1 cellular context compared by ENCODE assay signal in genomic region chr12:27332407-27333310, GRCh38.
A peak's percentile ranks its signal among the peaks of the same experiment; 100 is the strongest.
TF ChIP-seq lines count a peak whose summit lies in the region.

A gene with protein sequence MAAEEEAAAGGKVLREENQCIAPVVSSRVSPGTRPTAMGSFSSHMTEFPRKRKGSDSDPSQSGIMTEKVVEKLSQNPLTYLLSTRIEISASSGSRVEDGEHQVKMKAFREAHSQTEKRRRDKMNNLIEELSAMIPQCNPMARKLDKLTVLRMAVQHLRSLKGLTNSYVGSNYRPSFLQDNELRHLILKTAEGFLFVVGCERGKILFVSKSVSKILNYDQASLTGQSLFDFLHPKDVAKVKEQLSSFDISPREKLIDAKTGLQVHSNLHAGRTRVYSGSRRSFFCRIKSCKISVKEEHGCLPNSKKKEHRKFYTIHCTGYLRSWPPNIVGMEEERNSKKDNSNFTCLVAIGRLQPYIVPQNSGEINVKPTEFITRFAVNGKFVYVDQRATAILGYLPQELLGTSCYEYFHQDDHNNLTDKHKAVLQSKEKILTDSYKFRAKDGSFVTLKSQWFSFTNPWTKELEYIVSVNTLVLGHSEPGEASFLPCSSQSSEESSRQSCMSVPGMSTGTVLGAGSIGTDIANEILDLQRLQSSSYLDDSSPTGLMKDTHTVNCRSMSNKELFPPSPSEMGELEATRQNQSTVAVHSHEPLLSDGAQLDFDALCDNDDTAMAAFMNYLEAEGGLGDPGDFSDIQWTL (plus strand): TSS chr12:27332836. CDS start chr12:27333073, 237 bp downstream.

TF ChIP-seq in HEK293, 187 proteins besides CTCF, POLR2A, EP300 and RAD21 (continued from another document and continues in another):
- TF ChIP-seq KLF10 (tag by site-specific recombination; IDR thresholded peaks at IDR 0.05) (no peak), ZNF311 (tag by site-specific recombination; IDR thresholded peaks at IDR 0.05; ENCODE audit: borderline replicate concordance) (no peak), ZNF639 (tag by site-specific recombination; IDR thresholded peaks at IDR 0.05) (0 out of 2 replicates have a peak, but pooled peaks have one; percentile 44), ZBTB11 (tag by site-specific recombination; conservative IDR thresholded peaks at IDR 0.05; ENCODE audit: low read depth) (no peak), ZFP41 (tag by site-specific recombination; IDR thresholded peaks at IDR 0.05; ENCODE audit: borderline replicate concordance) (no peak), ZNF707 (tag by site-specific recombination; IDR thresholded peaks at IDR 0.05) (no peak), ZNF404 (tag by site-specific recombination; IDR thresholded peaks at IDR 0.05) (no peak), ZNF23 (tag by site-specific recombination; IDR thresholded peaks at IDR 0.05; ENCODE audit: borderline replicate concordance) (no peak), ZNF248 (tag by site-specific recombination; IDR thresholded peaks at IDR 0.05) (no peak), TSHZ1 (tag by site-specific recombination; IDR thresholded peaks at IDR 0.05; ENCODE audit: borderline replicate concordance) (no peak), ZFHX2 (tag by site-specific recombination; conservative IDR thresholded peaks at IDR 0.05) (no peak), ZNF398 (tag by site-specific recombination; IDR thresholded peaks at IDR 0.05) (no peak), ZBTB7A (tag by site-specific recombination; IDR thresholded peaks at IDR 0.05; ENCODE audit: low read depth) (no peak), ZNF223 (tag by site-specific recombination; IDR thresholded peaks at IDR 0.05) (no peak), ZNF2 (tag by site-specific recombination; IDR thresholded peaks at IDR 0.05) (no peak), WT1 (tag by site-specific recombination; IDR thresholded peaks at IDR 0.05) (no peak), MZF1 (tag by site-specific recombination; IDR thresholded peaks at IDR 0.05; ENCODE audit: borderline replicate concordance) (no peak), ZNF433 (tag by site-specific recombination; IDR thresholded peaks at IDR 0.05; ENCODE audit: low read depth) (no peak), ZIC2 (tag by site-specific recombination; IDR thresholded peaks at IDR 0.05) (peak; percentile 62), ZNF658 (tag by site-specific recombination; IDR thresholded peaks at IDR 0.05) (no peak), ZNF600 (tag by site-specific recombination; IDR thresholded peaks at IDR 0.05) (no peak), ZNF292 (tag by site-specific recombination; IDR thresholded peaks at IDR 0.05; ENCODE audit: borderline replicate concordance, low read depth) (no peak), ZNF488 (tag by site-specific recombination; IDR thresholded peaks at IDR 0.05) (no peak), ZNF76 (tag by site-specific recombination; IDR thresholded peaks at IDR 0.05; ENCODE audit: borderline replicate concordance, low read depth) (no peak), YY2 (tag by site-specific recombination; IDR thresholded peaks at IDR 0.05) (no peak), ZBTB49 (tag by site-specific recombination; IDR thresholded peaks at IDR 0.05; ENCODE audit: low read depth) (no peak), TCF7L2 (IDR thresholded peaks at IDR 0.05; ENCODE audit: borderline replicate concordance, low read depth, low read length) (no peak), HIC1 (tag by site-specific recombination; IDR thresholded peaks at IDR 0.05) (no peak)
- TF ChIP-seq, protein P1, sequence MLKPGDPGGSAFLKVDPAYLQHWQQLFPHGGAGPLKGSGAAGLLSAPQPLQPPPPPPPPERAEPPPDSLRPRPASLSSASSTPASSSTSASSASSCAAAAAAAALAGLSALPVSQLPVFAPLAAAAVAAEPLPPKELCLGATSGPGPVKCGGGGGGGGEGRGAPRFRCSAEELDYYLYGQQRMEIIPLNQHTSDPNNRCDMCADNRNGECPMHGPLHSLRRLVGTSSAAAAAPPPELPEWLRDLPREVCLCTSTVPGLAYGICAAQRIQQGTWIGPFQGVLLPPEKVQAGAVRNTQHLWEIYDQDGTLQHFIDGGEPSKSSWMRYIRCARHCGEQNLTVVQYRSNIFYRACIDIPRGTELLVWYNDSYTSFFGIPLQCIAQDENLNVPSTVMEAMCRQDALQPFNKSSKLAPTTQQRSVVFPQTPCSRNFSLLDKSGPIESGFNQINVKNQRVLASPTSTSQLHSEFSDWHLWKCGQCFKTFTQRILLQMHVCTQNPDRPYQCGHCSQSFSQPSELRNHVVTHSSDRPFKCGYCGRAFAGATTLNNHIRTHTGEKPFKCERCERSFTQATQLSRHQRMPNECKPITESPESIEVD (tag by site-specific recombination; IDR thresholded peaks at IDR 0.05): no peak
- TF ChIP-seq, protein P2, sequence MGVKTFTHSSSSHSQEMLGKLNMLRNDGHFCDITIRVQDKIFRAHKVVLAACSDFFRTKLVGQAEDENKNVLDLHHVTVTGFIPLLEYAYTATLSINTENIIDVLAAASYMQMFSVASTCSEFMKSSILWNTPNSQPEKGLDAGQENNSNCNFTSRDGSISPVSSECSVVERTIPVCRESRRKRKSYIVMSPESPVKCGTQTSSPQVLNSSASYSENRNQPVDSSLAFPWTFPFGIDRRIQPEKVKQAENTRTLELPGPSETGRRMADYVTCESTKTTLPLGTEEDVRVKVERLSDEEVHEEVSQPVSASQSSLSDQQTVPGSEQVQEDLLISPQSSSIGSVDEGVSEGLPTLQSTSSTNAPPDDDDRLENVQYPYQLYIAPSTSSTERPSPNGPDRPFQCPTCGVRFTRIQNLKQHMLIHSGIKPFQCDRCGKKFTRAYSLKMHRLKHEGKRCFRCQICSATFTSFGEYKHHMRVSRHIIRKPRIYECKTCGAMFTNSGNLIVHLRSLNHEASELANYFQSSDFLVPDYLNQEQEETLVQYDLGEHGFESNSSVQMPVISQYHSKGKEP (tag by site-specific recombination; IDR thresholded peaks at IDR 0.05): no peak
- TF ChIP-seq, protein P3, sequence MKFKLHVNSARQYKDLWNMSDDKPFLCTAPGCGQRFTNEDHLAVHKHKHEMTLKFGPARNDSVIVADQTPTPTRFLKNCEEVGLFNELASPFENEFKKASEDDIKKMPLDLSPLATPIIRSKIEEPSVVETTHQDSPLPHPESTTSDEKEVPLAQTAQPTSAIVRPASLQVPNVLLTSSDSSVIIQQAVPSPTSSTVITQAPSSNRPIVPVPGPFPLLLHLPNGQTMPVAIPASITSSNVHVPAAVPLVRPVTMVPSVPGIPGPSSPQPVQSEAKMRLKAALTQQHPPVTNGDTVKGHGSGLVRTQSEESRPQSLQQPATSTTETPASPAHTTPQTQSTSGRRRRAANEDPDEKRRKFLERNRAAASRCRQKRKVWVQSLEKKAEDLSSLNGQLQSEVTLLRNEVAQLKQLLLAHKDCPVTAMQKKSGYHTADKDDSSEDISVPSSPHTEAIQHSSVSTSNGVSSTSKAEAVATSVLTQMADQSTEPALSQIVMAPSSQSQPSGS (tag by site-specific recombination; IDR thresholded peaks at IDR 0.05; ENCODE audit: low read depth): no peak
